Comparison of ENCODE assay signal across 18 cellular contexts in the genomic region with DNA sequence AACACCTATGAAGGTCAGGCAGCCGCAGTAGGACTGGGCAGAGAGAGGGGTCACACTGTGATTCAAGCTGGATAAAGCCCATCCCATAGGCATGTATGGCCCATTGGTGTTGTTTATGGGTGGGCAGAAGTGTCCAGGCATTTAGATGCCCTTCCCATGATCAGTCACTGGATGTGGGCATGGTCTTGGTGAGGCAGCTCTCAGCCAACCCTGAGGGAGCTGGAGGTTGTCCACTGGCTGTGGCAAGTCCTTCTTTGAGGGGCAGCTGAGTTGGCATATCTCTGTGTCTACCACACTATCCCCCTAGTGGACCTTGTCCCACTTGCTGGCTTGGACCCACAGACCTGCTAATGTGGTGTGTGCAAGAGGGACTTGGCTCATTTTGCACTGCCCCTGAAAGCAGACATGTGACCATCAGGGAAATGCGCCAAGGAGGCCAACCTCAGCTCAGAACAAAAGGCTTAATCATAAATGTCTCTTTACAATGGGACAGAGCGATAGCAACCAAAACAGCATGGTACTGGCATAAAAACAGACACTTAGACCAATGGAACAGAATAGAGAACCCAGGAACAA.
DNase-seq lines count a peak whose midpoint lies in the region; ATAC-seq, FAIRE-seq and TF ChIP-seq lines count a peak whose summit lies in the region.
"Had no signal": no experiment of that assay in that cellular context is flagged by ENCODE, and none has a peak within 500 bp of the region (broad histone marks: within the 10 kb centered on the region; RNA-seq: fewer than 3 reads in every experiment).

No MANE protein-coding gene starts in this region.

- H4K91ac ChIP-seq in H1 (replicated peaks; ENCODE audit: insufficient read length, low read length): no peak overlapping the region

- no peak overlapping the region for H3K27ac ChIP-seq in H1 (ENCODE audit: low read depth, low read length)
- peak overlapping the region; percentile 68 for H3K27ac ChIP-seq in suprapubic skin
- H3K27ac ChIP-seq: ovary, PC-9 had no signal

- FAIRE-seq in H1 (lab: Jason Lieb, UNC): no peak
- FAIRE-seq: A204.1, K562 had no signal

- 93% methylated on average over 3 of the region's 3 CpGs; no CpG with 5 or more reads in 1 of the 2 experiments for WGBS in H1 (ENCODE audit: extremely low coverage in 1 of 2, insufficient coverage in 1 of 2, insufficient read length in 1 of 2, insufficient replicate concordance in 2 of 2, low coverage in 1 of 2, low lambda C conversion rate in 2 of 2, missing lambda C conversion rate in 1 of 2), 2 experiments
- WGBS in suprapubic skin: 89% methylated on average over 3 of the region's 3 CpGs

- H2BK120ac ChIP-seq in H1 (replicated peaks; ENCODE audit: low read depth, low read length): no peak overlapping the region

- no peak overlapping the region for H3K4me2 ChIP-seq in H1 (ENCODE audit: insufficient read depth in 1 of 2, low read depth in 2 of 2, low read length in 2 of 2)
- H3K4me2 ChIP-seq: PC-9 had no signal

- H3K9ac ChIP-seq in H1 (replicated peaks in 1 of 4; ENCODE audit: extremely low read depth in 1 of 4, low read depth in 3 of 4, low read length in 3 of 4): no peak overlapping the region

- H2BK12ac ChIP-seq in H1 (ENCODE audit: low read depth, low read length): 0 out of 2 replicates have a peak overlapping the region, but pooled peaks have one; percentile 22

- no peak for TF ChIP-seq RAD21 in H1 (IDR thresholded peaks at IDR 0.05 in 1 of 2, conservative IDR thresholded peaks at IDR 0.05 in 1 of 2; ENCODE audit: low read depth in 2 of 2, low read length in 2 of 2)

- no peaks in the 10 kb centered on the region for H3K4me1 Mint-ChIP-seq in immature natural killer cell
- H3K4me1 Mint-ChIP-seq: activated CD4-positive, alpha-beta memory T cell treated with anti-CD3 and anti-CD28 coated beads, Interleukin-2, amount 10 ng/mL, durations not matched to agents 7 days and 5 days; CD4-positive, CD25-positive, alpha-beta regulatory T cell had no signal

- DNase-seq in NCI-H345 (lab: John Stamatoyannopoulos, UW) (peak; percentile 4), NCI-H345 treated with DMSO at 0.1 percent for 48 hours (lab: John Stamatoyannopoulos, UW; ENCODE audit: unreplicated experiment) (no peak), H1 (ENCODE audit: low read depth in 1 of 2, low spot score in 2 of 2) (no peak), left lobe of liver (ENCODE audit: low spot score) (no peak), suprapubic skin (ENCODE audit: low spot score in 2 of 2) (no peak), HK-2 (ENCODE audit: unreplicated experiment) (no peak), immature natural killer cell (no peak), LoVo (ENCODE audit: low spot score) (no peak)
- DNase-seq: activated CD4-positive, alpha-beta memory T cell treated with anti-CD3 and anti-CD28 coated beads, Interleukin-2, amount 10 ng/mL, durations not matched to agents 7 days and 5 days; aorta; CD4-positive, CD25-positive, alpha-beta regulatory T cell; cortex of kidney; DND-41; NCI-H1105; ovary; PC-9 had no signal

- no peak overlapping the region for H4K8ac ChIP-seq in H1 (ENCODE audit: extremely low read depth, insufficient read depth, low read length)

- H3K79me2 ChIP-seq in H1 (ENCODE audit: control insufficient read depth in 1 of 2, insufficient read depth in 2 of 2, low read length in 2 of 2): no peaks in the 10 kb centered on the region

- H3K23me2 ChIP-seq in H1 (ENCODE audit: low read depth, low read length): no peaks in the 10 kb centered on the region

- no peak overlapping the region for H2AK5ac ChIP-seq in H1 (ENCODE audit: low read depth, low read length)

- H2AFZ ChIP-seq in H1 (ENCODE audit: low read length): no peak overlapping the region
- H2AFZ ChIP-seq: PC-9 had no signal

- H3K27me3 ChIP-seq in H1 (replicated peaks in 1 of 4; ENCODE audit: control insufficient read depth in 3 of 4, extremely low read depth in 1 of 4, insufficient read depth in 3 of 4, low read length in 3 of 4) (no peaks in the 10 kb centered on the region), suprapubic skin (no peaks in the 10 kb centered on the region)
- H3K27me3 ChIP-seq: ovary had no signal

- H4K5ac ChIP-seq in H1 (ENCODE audit: insufficient read length, low read depth, low read length): no peak overlapping the region

- no peak overlapping the region for H2BK20ac ChIP-seq in H1 (ENCODE audit: low read length)

- H3K27me3 Mint-ChIP-seq in immature natural killer cell (ENCODE audit: low read depth in 3 of 3): peaks cover 0 to 5% (median 0%) of the 10 kb centered on the region in 3 donors

- H3K79me1 ChIP-seq in H1 (ENCODE audit: low read depth, low read length): no peaks in the 10 kb centered on the region

- TF ChIP-seq POLR2A in H1 (IDR thresholded peaks at IDR 0.05; ENCODE audit: control extremely low read depth in 1 of 2, low read depth in 2 of 2, low read length in 2 of 2): no peak
- no peak for TF ChIP-seq POLR2A in suprapubic skin (IDR thresholded peaks at IDR 0.05)

- no peak overlapping the region for H3K4ac ChIP-seq in H1 (replicated peaks; ENCODE audit: insufficient read length, low read depth, low read length)

- H3K4me3 Mint-ChIP-seq in immature natural killer cell: no peak overlapping the region
- H3K4me3 Mint-ChIP-seq: activated CD4-positive, alpha-beta memory T cell treated with anti-CD3 and anti-CD28 coated beads, Interleukin-2, amount 10 ng/mL, durations not matched to agents 7 days and 5 days; CD4-positive, CD25-positive, alpha-beta regulatory T cell had no signal

- no peak overlapping the region; the same call in 1 of the 2 replicates for H2BK15ac ChIP-seq in H1 (ENCODE audit: low read length)

- CTCF ChIA-PET in H1 (lab: Charles Lee; ENCODE audit: partially characterized antibody): interaction anchor here (0.9 to 3.7 kb wide), 7 partner anchors 9 to 429 kb away, joined by 3 to 13 read pairs (median 4); no protein-coding TSS in a partner anchor

- H3K4me1 ChIP-seq in H1 (replicated peaks in 1 of 4; ENCODE audit: control insufficient read depth in 3 of 4, insufficient read depth in 4 of 4, low read length in 3 of 4): no peaks in the 10 kb centered on the region
- H3K4me1 ChIP-seq in suprapubic skin: peaks cover 38% of the 10 kb centered on the region

- no peak overlapping the region for H2BK5ac ChIP-seq in H1 (ENCODE audit: low read depth, low read length)

- H3K14ac ChIP-seq in H1 (ENCODE audit: insufficient read length): no peak overlapping the region

- peaks cover 0 to 4% (median 4%) of the 10 kb centered on the region in 3 donors for H3K36me3 Mint-ChIP-seq in immature natural killer cell

- TF ChIP-seq CTCF in H1 (IDR thresholded peaks at IDR 0.05; ENCODE audit: control extremely low read depth in 1 of 3, insufficient read depth in 1 of 3, low read depth in 1 of 3, low read length in 3 of 3): peak in 1 of 3 experiments; percentile 1; a peak in 1 of 4 replicates
- no peak for TF ChIP-seq CTCF in suprapubic skin (IDR thresholded peaks at IDR 0.05)

- no peaks in the 10 kb centered on the region for H3K9me3 ChIP-seq in H1 (ENCODE audit: insufficient read depth in 2 of 2, low read depth in 1 of 2, low read length in 1 of 2)
- no peaks in the 10 kb centered on the region for H3K9me3 ChIP-seq in suprapubic skin
- H3K9me3 ChIP-seq: ovary had no signal

- TF ChIP-seq EP300 in H1 (IDR thresholded peaks at IDR 0.05; ENCODE audit: borderline replicate concordance in 1 of 2, low read depth in 2 of 2, low read length in 2 of 2) (no peak), suprapubic skin (IDR thresholded peaks at IDR 0.05) (no peak)

- no peak overlapping the region for H3K4me3 ChIP-seq in H1 (ENCODE audit: extremely low read depth in 1 of 4, insufficient read depth in 2 of 4, low read depth in 3 of 4, low read length in 4 of 4)
- no peak overlapping the region for H3K4me3 ChIP-seq in suprapubic skin
- H3K4me3 ChIP-seq: K562, ovary, PC-9 had no signal

- H3K9me3 Mint-ChIP-seq in immature natural killer cell: peaks cover 0 to 6% (median 5%) of the 10 kb centered on the region in 6 donors

- H4K20me1 ChIP-seq in H1 (replicated peaks in 1 of 2; ENCODE audit: control insufficient read depth in 1 of 2, insufficient read depth in 2 of 2, low read length in 2 of 2): no peaks in the 10 kb centered on the region

- no peak overlapping the region for H3K23ac ChIP-seq in H1 (ENCODE audit: insufficient read length)

- H3K18ac ChIP-seq in H1 (ENCODE audit: extremely low read depth, low read length): no peak overlapping the region

- no peak overlapping the region for H3K27ac Mint-ChIP-seq in immature natural killer cell
- H3K27ac Mint-ChIP-seq: activated CD4-positive, alpha-beta memory T cell treated with anti-CD3 and anti-CD28 coated beads, Interleukin-2, amount 10 ng/mL, durations not matched to agents 7 days and 5 days; CD4-positive, CD25-positive, alpha-beta regulatory T cell had no signal

- H3K56ac ChIP-seq in H1 (replicated peaks; ENCODE audit: insufficient read length, low read depth, low read length): no peak overlapping the region

- peak; percentile 52 for ATAC-seq in left lobe of liver

- POLR2A ChIA-PET in H1 (lab: Charles Lee; ENCODE audit: partially characterized antibody): no interaction called here

- H3K36me3 ChIP-seq in H1 (ENCODE audit: control insufficient read depth in 2 of 4, insufficient read depth in 4 of 4, low read length in 3 of 4) (no peaks in the 10 kb centered on the region), suprapubic skin (no peaks in the 10 kb centered on the region)
- H3K36me3 ChIP-seq: ovary had no signal

TF ChIP-seq in H1, 55 proteins besides CTCF, POLR2A, EP300 and RAD21:
- TF ChIP-seq TEAD4 (IDR thresholded peaks at IDR 0.05; ENCODE audit: low read depth, low read length): no peak
